ENCODE assay signal across 33 cellular contexts in genomic region chr6:35170166-35170565, GRCh38. TPM values are rescaled to one million over a fixed set of nuclear protein-coding genes. Genes with fewer than 3 reads are reported as not detected.
A peak's percentile ranks its signal among the peaks of the same experiment; 100 is the strongest.
DNase-seq lines count a peak whose midpoint lies in the region; ATAC-seq and TF ChIP-seq lines count a peak whose summit lies in the region.
"Had no signal": no experiment of that assay in that cellular context is flagged by ENCODE, and none has a peak within 500 bp of the region (broad histone marks: within the 10 kb centered on the region; RNA-seq: fewer than 3 reads in every experiment).

No MANE protein-coding gene starts in this region.

- H3K36me3 ChIP-seq in endodermal cell (ENCODE audit: control insufficient read depth, insufficient read depth, low read length), result no peaks in the 10 kb centered on the region
- H3K36me3 ChIP-seq: BLaER1, brain microvascular endothelial cell, left ventricle myocardium inferior, thyroid gland, uterus had no signal

- 88% methylated on average over 1 of the region's 1 CpG; no CpG with 5 or more reads in 1 of the 2 experiments for WGBS in endodermal cell (ENCODE audit: insufficient coverage in 1 of 2, insufficient read length in 1 of 2), 2 experiments

- DNase-seq in AG10803 (ENCODE audit: low read depth) (peak; percentile 63), LHCN-M2 (ENCODE audit: low read depth) (peak; percentile 78), endodermal cell (peak; percentile 26), islet precursor cell (peak; percentile 24), SKM-1 treated with dmso at 0.1 percent for 144 hours (lab: John Stamatoyannopoulos, UW; ENCODE audit: unreplicated experiment) (no peak), NCI-H1694 treated with DMSO at 0.1 percent for 48 hours (lab: John Stamatoyannopoulos, UW) (no peak)
- DNase-seq: activated CD4-positive, alpha-beta T cell treated with anti-CD3 and anti-CD28 coated beads for 1 hour; activated CD8-positive, alpha-beta memory T cell treated with anti-CD3 and anti-CD28 coated beads, Interleukin-2, amount 50 U/mL, for 48 hours; activated CD8-positive, alpha-beta T cell treated with anti-CD3 and anti-CD28 coated beads for 36 hours; activated naive CD4-positive, alpha-beta T cell treated with anti-CD3 and anti-CD28 coated beads for 36 hours; brain microvascular endothelial cell; cerebellar nuclear complex; left ventricle myocardium inferior; mesenchymal stem cell; NCI-H1436; NCI-H2081 treated with DMSO at 0.1 percent for 48 hours; NCI-H2227 treated with DMSO at 0.1 percent for 48 hours; NCI-H526; NK-92 treated with Interleukin-12 subunit alpha and Interleukin-12 subunit beta, amount 100 ng/mL, for 24 hours; right cardiac atrium; stimulated activated CD8-positive, alpha-beta memory T cell treated with anti-CD3 and anti-CD28 coated beads, Interleukin-4, amount 100 ng/mL, for 48 hours; stimulated activated naive CD8-positive, alpha-beta T cell treated with anti-CD3 and anti-CD28 coated beads, Interleukin-15, amount 100 ng/mL, for 72 hours; T-helper 17 cell; thyroid gland; uterus had no signal

- ATAC-seq in GM21825 (IDR thresholded peaks at IDR 0.05; ENCODE audit: unreplicated experiment) (no peak), GM18867 (IDR thresholded peaks at IDR 0.05; ENCODE audit: unreplicated experiment) (no peak)
- ATAC-seq: activated CD8-positive, alpha-beta T cell treated with anti-CD3 and anti-CD28 coated beads for 36 hours; right cardiac atrium; stimulated activated naive CD8-positive, alpha-beta T cell treated with anti-CD3 and anti-CD28 coated beads, Interleukin-15, amount 100 ng/mL, for 72 hours; T-helper 17 cell had no signal

- no peak overlapping the region for H3K9ac ChIP-seq in endodermal cell (ENCODE audit: extremely low read depth, low read length, poor library complexity, severe bottlenecking)
- H3K9ac ChIP-seq: BLaER1, KMS-11, parathyroid adenoma had no signal

- no peak overlapping the region for H3K27ac ChIP-seq in endodermal cell (ENCODE audit: low read depth, low read length)
- H3K27ac ChIP-seq: BLaER1, brain microvascular endothelial cell, KMS-11, left ventricle myocardium inferior, parathyroid adenoma, thyroid gland, uterus had no signal

- H3K9me3 ChIP-seq in endodermal cell (ENCODE audit: control insufficient read depth, low read length), result no peaks in the 10 kb centered on the region
- H3K9me3 ChIP-seq: left ventricle myocardium inferior, thyroid gland, uterus had no signal

- H3K36me3 Mint-ChIP-seq in endodermal cell (ENCODE audit: low read depth), result no peaks in the 10 kb centered on the region

- H3K4me3 ChIP-seq in AG10803 (ENCODE audit: low read length) (no peak overlapping the region), endodermal cell (ENCODE audit: low read length) (no peak overlapping the region)
- H3K4me3 ChIP-seq: BLaER1, left ventricle myocardium inferior, thyroid gland, uterus had no signal

- no peak overlapping the region for H3K27ac Mint-ChIP-seq in endodermal cell
- H3K27ac Mint-ChIP-seq: activated CD8-positive, alpha-beta T cell treated with anti-CD3 and anti-CD28 coated beads for 36 hours; activated naive CD4-positive, alpha-beta T cell treated with anti-CD3 and anti-CD28 coated beads for 36 hours; T-helper 17 cell had no signal

- TF ChIP-seq CTCF in AG10803 (conservative IDR thresholded peaks at IDR 0.05; ENCODE audit: low read length) (no peak), endodermal cell (conservative IDR thresholded peaks at IDR 0.05) (no peak)

- peaks cover 2% of the 10 kb centered on the region for H3K4me1 ChIP-seq in endodermal cell (ENCODE audit: control insufficient read depth, insufficient read depth, low read length)
- H3K4me1 ChIP-seq: uterus had no signal

- no peaks in the 10 kb centered on the region for H3K27me3 ChIP-seq in endodermal cell (ENCODE audit: control insufficient read depth, insufficient read depth, low read length, poor library complexity, severe bottlenecking)
- H3K27me3 ChIP-seq: BLaER1, brain microvascular endothelial cell, thyroid gland, uterus had no signal

- peaks cover 25% of the 10 kb centered on the region for H3K27me3 Mint-ChIP-seq in endodermal cell (ENCODE audit: insufficient read depth)

- no peak overlapping the region for H3K4me3 Mint-ChIP-seq in endodermal cell
- H3K4me3 Mint-ChIP-seq: activated CD8-positive, alpha-beta T cell treated with anti-CD3 and anti-CD28 coated beads for 36 hours; activated naive CD4-positive, alpha-beta T cell treated with anti-CD3 and anti-CD28 coated beads for 36 hours; neural crest cell; stimulated activated naive CD8-positive, alpha-beta T cell treated with anti-CD3 and anti-CD28 coated beads, Interleukin-15, amount 100 ng/mL, for 72 hours; T-helper 17 cell had no signal

- peaks cover 25% of the 10 kb centered on the region for H3K4me1 Mint-ChIP-seq in endodermal cell
- H3K4me1 Mint-ChIP-seq: stimulated activated naive CD8-positive, alpha-beta T cell treated with anti-CD3 and anti-CD28 coated beads, Interleukin-15, amount 100 ng/mL, for 72 hours had no signal

- H3K9me3 Mint-ChIP-seq in endodermal cell, result peaks cover 5% of the 10 kb centered on the region

RNA-seq across cellular contexts. Expression of gene TCP11, which starts 29.0 kb away (rescaled TPM):
- 0.23 and 0.32 TPM in 2 replicates for total RNA-seq in LHCN-M2 (2014; rRNA removed)
- not detected for polyA plus RNA-seq in LHCN-M2 (2012)
- not detected for total RNA-seq in endodermal cell
- 1.1 TPM for polyA plus RNA-seq in endodermal cell (2013, experiment 1 of 2)
- polyA plus RNA-seq in endodermal cell (2013, experiment 2 of 2), result 0.21 TPM
- total RNA-seq: activated CD8-positive, alpha-beta T cell treated with anti-CD3 and anti-CD28 coated beads for 36 hours; activated naive CD4-positive, alpha-beta T cell treated with anti-CD3 and anti-CD28 coated beads for 36 hours; H1; left ventricle myocardium inferior; neural crest cell; right cardiac atrium; T-helper 17 cell had no signal
- polyA plus RNA-seq: keratinocyte had no signal

RNA-seq across cellular contexts. Expression of gene SCUBE3, which starts 43.6 kb away (rescaled TPM):
- total RNA-seq in LHCN-M2 (2014; rRNA removed) (0.06 TPM in 2 replicates), endodermal cell (under 1 TPM; 0.27 to 0.86 TPM)
- polyA plus RNA-seq in LHCN-M2 (2012), result 0.13 TPM
- polyA plus RNA-seq in endodermal cell (2013, experiment 1 of 2), result 22.4 TPM
- 18.8 TPM for polyA plus RNA-seq in endodermal cell (2013, experiment 2 of 2)
- total RNA-seq: activated CD8-positive, alpha-beta T cell treated with anti-CD3 and anti-CD28 coated beads for 36 hours; activated naive CD4-positive, alpha-beta T cell treated with anti-CD3 and anti-CD28 coated beads for 36 hours; T-helper 17 cell had no signal

Comparison
In these comparisons a context has a peak if more than half of its experiments do, and no peak if none do; other contexts are left out.
1. DNase-seq: peak in AG10803 (single experiment), LHCN-M2 (single experiment), endodermal cell (single experiment) and islet precursor cell (single experiment); none in SKM-1 treated with dmso at 0.1 percent for 144 hours (single experiment) and NCI-H1694 treated with DMSO at 0.1 percent for 48 hours (single experiment).